In genomic region chr11:71240865-71241691, GRCh38 we compare ENCODE assay signal across 9 cellular contexts. TPM values are rescaled to one million over a fixed set of nuclear protein-coding genes. Genes with fewer than 3 reads are reported as not detected.
DNase-seq lines count a peak whose midpoint lies in the region; ATAC-seq and TF ChIP-seq lines count a peak whose summit lies in the region.
"Had no signal": no experiment of that assay in that cellular context is flagged by ENCODE, and none has a peak within 500 bp of the region (broad histone marks: within the 10 kb centered on the region; RNA-seq: fewer than 3 reads in every experiment).

No MANE protein-coding gene starts in this region.

- ATAC-seq in GM19452 (IDR thresholded peaks at IDR 0.05; ENCODE audit: unreplicated experiment) = no peak

- H3K4me3 ChIP-seq in AG09309 (ENCODE audit: control insufficient read depth, low read depth, low read length) = no peak overlapping the region
- peak overlapping the region; percentile 10 for H3K4me3 ChIP-seq in brain microvascular endothelial cell (ENCODE audit: low read depth, low read length)

- TF ChIP-seq CTCF in AG09309 (IDR thresholded peaks at IDR 0.05; ENCODE audit: control insufficient read depth, insufficient read depth, low read depth, low read length, missing control alignments) (no peak), brain microvascular endothelial cell (IDR thresholded peaks at IDR 0.05; ENCODE audit: low read depth, low read length, missing control alignments) (no peak)

- peak overlapping the region; percentile 69 for H3K27ac ChIP-seq in brain microvascular endothelial cell

- no peaks in the 10 kb centered on the region for H3K36me3 ChIP-seq in brain microvascular endothelial cell (replicated peaks)

- H3K27me3 ChIP-seq in brain microvascular endothelial cell (replicated peaks) = no peaks in the 10 kb centered on the region

- in situ Hi-C loops in brain microvascular endothelial cell (cut with HindIII; ENCODE audit: low pct_ligation_motif_present, low sequenced_read_pairs) = no loop called here

- peak; percentile 62 for DNase-seq in AG09309 (ENCODE audit: low read depth)
- peak; percentile 62 for DNase-seq in HK-2 (ENCODE audit: unreplicated experiment)
- DNase-seq in brain microvascular endothelial cell = peak; percentile 90
- DNase-seq in lung microvascular endothelial cell (ENCODE audit: low read depth in 2 of 2) = peak; percentile 11 to 53
- no peak for DNase-seq in Kasumi-1 (lab: John Stamatoyannopoulos, UW)
- no peak for DNase-seq in 8988T
- DNase-seq in middle frontal gyrus (ENCODE audit: extremely low spot score, low spot score) = no peak

RNA-seq across cellular contexts. Expression of gene SHANK2, which starts 11.3 kb away (rescaled TPM):
- total RNA-seq in lung microvascular endothelial cell = under 0.01 and 0.20 TPM in 2 replicates
- total RNA-seq: T-helper 2 cell treated with Interferon-gamma antibody and Interleukin-4, amounts not matched to agents 100 ng/mL and 5 ng/mL, for 36 hours had no signal

Comparison
In these comparisons a context has a peak if more than half of its experiments do, and no peak if none do; other contexts are left out.
1. DNase-seq: peak in AG09309 (single experiment), HK-2 (single experiment), brain microvascular endothelial cell (single experiment) and lung microvascular endothelial cell (2 of 2); none in Kasumi-1 (0 of 2), 8988T (single experiment) and middle frontal gyrus (single experiment).